Comparison of ENCODE assay signal across 8 cellular contexts in genomic region chr5:147483961-147484707, GRCh38. TPM values are rescaled to one million over a fixed set of nuclear protein-coding genes. Genes with fewer than 3 reads are reported as not detected.
DNase-seq lines count a peak whose midpoint lies in the region; ATAC-seq and TF ChIP-seq lines count a peak whose summit lies in the region.

No MANE protein-coding gene starts in this region.

- H3K4me3 Mint-ChIP-seq in GM23338 (no peak overlapping the region), T-helper 17 cell (no peak overlapping the region)
- H3K4me3 Mint-ChIP-seq in activated CD8-positive, alpha-beta T cell treated with anti-CD3 and anti-CD28 coated beads, Interleukin-2, amount 10 ng/mL, durations not matched to agents 7 days and 5 days: no peak overlapping the region
- no peak overlapping the region for H3K4me3 Mint-ChIP-seq in stimulated activated memory B cell treated with anti-CD40 and anti-IgM and Interleukin-4, amounts not matched to agents 10 μg/mL and 1 μg/mL and 100 μg/mL, for 72 hours

- no peak overlapping the region for H3K4me3 ChIP-seq in GM23338
- no peak overlapping the region for H3K4me3 ChIP-seq in fibroblast of pulmonary artery (replicated peaks; ENCODE audit: low read depth, low read length)

- H3K4me2 ChIP-seq in GM23338: peak overlapping the region; percentile 40; the same call in 1 of the 2 replicates

- H3K9me2 ChIP-seq in GM23338 (ENCODE audit: insufficient read depth): no peaks in the 10 kb centered on the region

- ATAC-seq in GM23338 (no peak), T-helper 17 cell (no peak)
- ATAC-seq in activated CD8-positive, alpha-beta T cell treated with anti-CD3 and anti-CD28 coated beads, Interleukin-2, amount 10 ng/mL, durations not matched to agents 7 days and 5 days: no peak
- no peak for ATAC-seq in stimulated activated memory B cell treated with anti-CD40 and anti-IgM and Interleukin-4, amounts not matched to agents 10 μg/mL and 1 μg/mL and 100 μg/mL, for 72 hours

- no peak overlapping the region for H2AFZ ChIP-seq in GM23338

- H3K9me3 Mint-ChIP-seq in GM23338: no peaks in the 10 kb centered on the region
- no peaks in the 10 kb centered on the region for H3K9me3 Mint-ChIP-seq in activated CD8-positive, alpha-beta T cell treated with anti-CD3 and anti-CD28 coated beads, Interleukin-2, amount 10 ng/mL, durations not matched to agents 7 days and 5 days (ENCODE audit: insufficient read depth)
- peaks cover 5% of the 10 kb centered on the region for H3K9me3 Mint-ChIP-seq in stimulated activated memory B cell treated with anti-CD40 and anti-IgM and Interleukin-4, amounts not matched to agents 10 μg/mL and 1 μg/mL and 100 μg/mL, for 72 hours

- no peak for TF ChIP-seq CTCF in GM23338 (conservative IDR thresholded peaks at IDR 0.05; ENCODE audit: low read depth in 2 of 2)
- TF ChIP-seq CTCF in fibroblast of pulmonary artery (IDR thresholded peaks at IDR 0.05; ENCODE audit: low read length, missing control alignments): no peak

- H3K27ac ChIP-seq in GM23338 (ENCODE audit: low read depth): peak overlapping the region; percentile 64; the same call in 1 of the 2 replicates

- H3F3A ChIP-seq in GM23338 (replicated peaks; ENCODE audit: low read depth): no peaks in the 10 kb centered on the region; the same call in none of the 2 replicates

- CTCF ChIA-PET in activated CD8-positive, alpha-beta T cell treated with anti-CD3 and anti-CD28 coated beads, Interleukin-2, amount 10 ng/mL, durations not matched to agents 7 days and 5 days (lab: Charles Lee): no interaction called here

- H3K27me3 Mint-ChIP-seq in GM23338 (ENCODE audit: insufficient read depth, low read depth, poor library complexity) (no peaks in the 10 kb centered on the region), T-helper 17 cell (peaks cover 25% of the 10 kb centered on the region)
- H3K27me3 Mint-ChIP-seq in activated CD8-positive, alpha-beta T cell treated with anti-CD3 and anti-CD28 coated beads, Interleukin-2, amount 10 ng/mL, durations not matched to agents 7 days and 5 days (ENCODE audit: low read depth): peaks cover 5% of the 10 kb centered on the region
- no peaks in the 10 kb centered on the region for H3K27me3 Mint-ChIP-seq in stimulated activated memory B cell treated with anti-CD40 and anti-IgM and Interleukin-4, amounts not matched to agents 10 μg/mL and 1 μg/mL and 100 μg/mL, for 72 hours

- POLR2A ChIA-PET in activated CD8-positive, alpha-beta T cell treated with anti-CD3 and anti-CD28 coated beads, Interleukin-2, amount 10 ng/mL, durations not matched to agents 7 days and 5 days (lab: Charles Lee): no interaction called here

- H3K36me3 ChIP-seq in GM23338 (ENCODE audit: insufficient read depth): no peaks in the 10 kb centered on the region

- H3K9me3 ChIP-seq in T-helper 17 cell (ENCODE audit: control insufficient read depth, low read length, poor library complexity, severe bottlenecking): no peaks in the 10 kb centered on the region

- no peaks in the 10 kb centered on the region for H3K27me3 ChIP-seq in GM23338 (ENCODE audit: insufficient read depth)

- H3K36me3 Mint-ChIP-seq in GM23338 (ENCODE audit: low read depth) (peaks cover 3% of the 10 kb centered on the region; the same call in 1 of the 3 replicates), T-helper 17 cell (ENCODE audit: low read depth) (no peaks in the 10 kb centered on the region)
- H3K36me3 Mint-ChIP-seq in activated CD8-positive, alpha-beta T cell treated with anti-CD3 and anti-CD28 coated beads, Interleukin-2, amount 10 ng/mL, durations not matched to agents 7 days and 5 days (ENCODE audit: low read depth): no peaks in the 10 kb centered on the region
- H3K36me3 Mint-ChIP-seq in stimulated activated memory B cell treated with anti-CD40 and anti-IgM and Interleukin-4, amounts not matched to agents 10 μg/mL and 1 μg/mL and 100 μg/mL, for 72 hours: no peaks in the 10 kb centered on the region

- H3K4me1 ChIP-seq in GM23338 (ENCODE audit: insufficient read depth): peaks cover 71% of the 10 kb centered on the region

- H3K79me2 ChIP-seq in GM23338 (replicated peaks; ENCODE audit: insufficient read depth): peaks cover 64% of the 10 kb centered on the region

- no peak for DNase-seq in GM23338 (ENCODE audit: low spot score)
- DNase-seq in NCI-H774 (lab: John Stamatoyannopoulos, UW): peak; percentile 89
- peak; percentile 99 for DNase-seq in fibroblast of pulmonary artery (ENCODE audit: low read depth)
- peak; percentile 7 for DNase-seq in putamen (ENCODE audit: low spot score)
- DNase-seq in T-helper 17 cell: no peak
- no peak for DNase-seq in OCI-M2 (lab: John Stamatoyannopoulos, UW; ENCODE audit: unreplicated experiment)
- DNase-seq in activated CD8-positive, alpha-beta T cell treated with anti-CD3 and anti-CD28 coated beads, Interleukin-2, amount 10 ng/mL, durations not matched to agents 7 days and 5 days: no peak

- peak overlapping the region; percentile 51 for H3K27ac Mint-ChIP-seq in GM23338
- H3K27ac Mint-ChIP-seq in T-helper 17 cell: no peak overlapping the region
- no peak overlapping the region for H3K27ac Mint-ChIP-seq in activated CD8-positive, alpha-beta T cell treated with anti-CD3 and anti-CD28 coated beads, Interleukin-2, amount 10 ng/mL, durations not matched to agents 7 days and 5 days
- no peak overlapping the region for H3K27ac Mint-ChIP-seq in stimulated activated memory B cell treated with anti-CD40 and anti-IgM and Interleukin-4, amounts not matched to agents 10 μg/mL and 1 μg/mL and 100 μg/mL, for 72 hours

- H3K4me1 Mint-ChIP-seq in GM23338 (peaks cover 61% of the 10 kb centered on the region), T-helper 17 cell (peaks cover 2% of the 10 kb centered on the region)
- H3K4me1 Mint-ChIP-seq in activated CD8-positive, alpha-beta T cell treated with anti-CD3 and anti-CD28 coated beads, Interleukin-2, amount 10 ng/mL, durations not matched to agents 7 days and 5 days (ENCODE audit: low read depth): no peaks in the 10 kb centered on the region
- H3K4me1 Mint-ChIP-seq in stimulated activated memory B cell treated with anti-CD40 and anti-IgM and Interleukin-4, amounts not matched to agents 10 μg/mL and 1 μg/mL and 100 μg/mL, for 72 hours: no peaks in the 10 kb centered on the region

- no peaks in the 10 kb centered on the region for H4K20me1 ChIP-seq in GM23338 (replicated peaks; ENCODE audit: insufficient read depth)

TF ChIP-seq in GM23338, 12 proteins besides CTCF, POLR2A, EP300 and RAD21:
- no peak for TF ChIP-seq EZH2 (IDR thresholded peaks at IDR 0.05; ENCODE audit: low read depth, unreplicated experiment)
- TF ChIP-seq ZNF114 (CRISPR knock-in tag; IDR thresholded peaks at IDR 0.05): no peak
- no peak for TF ChIP-seq STAT1 (IDR thresholded peaks at IDR 0.05; ENCODE audit: unreplicated experiment)
- no peak for TF ChIP-seq NANOG (IDR thresholded peaks at IDR 0.05; ENCODE audit: borderline replicate concordance)
- no peak for TF ChIP-seq CREB1 (CRISPR knock-in tag; IDR thresholded peaks at IDR 0.05; ENCODE audit: low read depth)
- TF ChIP-seq POLR2AphosphoS5 (IDR thresholded peaks at IDR 0.05; ENCODE audit: low read depth): no peak
- TF ChIP-seq EZH2phosphoT487 (IDR thresholded peaks at IDR 0.05; ENCODE audit: unreplicated experiment): no peak
- TF ChIP-seq ETS1 (IDR thresholded peaks at IDR 0.05): no peak
- no peak for TF ChIP-seq JUNB (IDR thresholded peaks at IDR 0.05; ENCODE audit: unreplicated experiment)

RNA-seq across cellular contexts. Expression of gene DPYSL3, which starts 25.7 kb away (rescaled TPM):
- total RNA-seq in GM23338 (2014; rRNA removed; shearing (Covaris generic)): 440 and 455 TPM in 2 replicates
- polyA plus RNA-seq in GM23338 (2016; fragmentation: Nextera tagmentation; extraction: Ambion mirVana): 97.6 and 102 TPM in 2 replicates
- total RNA-seq in T-helper 17 cell: not detected
- total RNA-seq in activated CD8-positive, alpha-beta T cell treated with anti-CD3 and anti-CD28 coated beads, Interleukin-2, amount 10 ng/mL, durations not matched to agents 7 days and 5 days: under 1 TPM in 1 of 2 experiments, not detected in 1; 0.23 TPM

Comparison
In these comparisons a context has a peak if more than half of its experiments do, and no peak if none do; other contexts are left out.
1. DNase-seq: peak in NCI-H774 (single experiment), fibroblast of pulmonary artery (single experiment) and putamen (single experiment); none in GM23338 (single experiment), T-helper 17 cell (0 of 3), OCI-M2 (single experiment) and activated CD8-positive, alpha-beta T cell treated with anti-CD3 and anti-CD28 coated beads, Interleukin-2, amount 10 ng/mL, durations not matched to agents 7 days and 5 days (single experiment).
2. RNA of gene DPYSL3, which starts 25.7 kb away (total RNA-seq): 440 to 455 TPM in GM23338; 0.23 TPM in activated CD8-positive, alpha-beta T cell treated with anti-CD3 and anti-CD28 coated beads, Interleukin-2, amount 10 ng/mL, durations not matched to agents 7 days and 5 days and not detected in T-helper 17 cell; every median in the first group is over 100 times any median in the second.